In the genomic region with DNA sequence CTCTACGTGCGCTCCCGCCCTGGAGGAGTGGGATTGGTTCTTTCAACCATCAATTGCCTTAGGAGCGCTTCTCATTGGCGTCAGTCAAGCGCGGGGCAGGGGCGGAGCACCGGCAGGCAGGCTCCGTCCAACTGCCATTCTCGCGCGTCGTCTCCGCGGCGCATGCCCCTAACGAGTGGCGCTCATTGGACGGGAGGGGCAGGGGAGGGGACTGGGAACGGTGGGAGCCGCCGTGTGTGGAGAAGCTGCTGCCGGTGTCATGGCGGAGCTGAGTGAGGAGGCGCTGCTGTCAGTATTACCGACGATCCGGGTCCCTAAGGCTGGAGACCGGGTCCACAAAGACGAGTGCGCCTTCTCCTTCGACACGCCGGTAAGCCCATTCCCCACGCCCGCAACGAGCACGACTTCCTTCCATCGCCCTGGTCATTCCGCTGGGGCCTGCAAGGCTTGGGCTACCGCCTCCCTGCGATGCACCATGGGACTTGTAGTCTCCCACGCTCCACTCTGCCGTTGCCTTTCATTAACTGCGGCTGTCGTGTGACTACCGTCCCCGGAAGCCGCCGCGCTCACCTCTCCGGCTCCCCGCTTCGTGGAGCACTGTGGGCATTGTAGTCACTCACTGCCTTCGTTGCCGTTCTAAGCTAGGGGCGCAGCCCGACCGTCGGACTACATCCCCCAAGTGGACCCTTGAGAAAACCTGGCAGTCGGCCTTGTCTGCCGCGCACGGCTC, we compare ENCODE assay signal across 1 cellular context.
TF ChIP-seq lines count a peak whose summit lies in the region.

A gene with protein sequence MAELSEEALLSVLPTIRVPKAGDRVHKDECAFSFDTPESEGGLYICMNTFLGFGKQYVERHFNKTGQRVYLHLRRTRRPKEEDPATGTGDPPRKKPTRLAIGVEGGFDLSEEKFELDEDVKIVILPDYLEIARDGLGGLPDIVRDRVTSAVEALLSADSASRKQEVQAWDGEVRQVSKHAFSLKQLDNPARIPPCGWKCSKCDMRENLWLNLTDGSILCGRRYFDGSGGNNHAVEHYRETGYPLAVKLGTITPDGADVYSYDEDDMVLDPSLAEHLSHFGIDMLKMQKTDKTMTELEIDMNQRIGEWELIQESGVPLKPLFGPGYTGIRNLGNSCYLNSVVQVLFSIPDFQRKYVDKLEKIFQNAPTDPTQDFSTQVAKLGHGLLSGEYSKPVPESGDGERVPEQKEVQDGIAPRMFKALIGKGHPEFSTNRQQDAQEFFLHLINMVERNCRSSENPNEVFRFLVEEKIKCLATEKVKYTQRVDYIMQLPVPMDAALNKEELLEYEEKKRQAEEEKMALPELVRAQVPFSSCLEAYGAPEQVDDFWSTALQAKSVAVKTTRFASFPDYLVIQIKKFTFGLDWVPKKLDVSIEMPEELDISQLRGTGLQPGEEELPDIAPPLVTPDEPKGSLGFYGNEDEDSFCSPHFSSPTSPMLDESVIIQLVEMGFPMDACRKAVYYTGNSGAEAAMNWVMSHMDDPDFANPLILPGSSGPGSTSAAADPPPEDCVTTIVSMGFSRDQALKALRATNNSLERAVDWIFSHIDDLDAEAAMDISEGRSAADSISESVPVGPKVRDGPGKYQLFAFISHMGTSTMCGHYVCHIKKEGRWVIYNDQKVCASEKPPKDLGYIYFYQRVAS (plus strand): TSS at position 230 of the 730 bp plus-strand sequence. CDS start 30 bp downstream, at position 260.

TF ChIP-seq in GM12878, 131 proteins besides CTCF, POLR2A, EP300 and RAD21 (continued from another document and continues in another):
- TF ChIP-seq, protein P1, sequence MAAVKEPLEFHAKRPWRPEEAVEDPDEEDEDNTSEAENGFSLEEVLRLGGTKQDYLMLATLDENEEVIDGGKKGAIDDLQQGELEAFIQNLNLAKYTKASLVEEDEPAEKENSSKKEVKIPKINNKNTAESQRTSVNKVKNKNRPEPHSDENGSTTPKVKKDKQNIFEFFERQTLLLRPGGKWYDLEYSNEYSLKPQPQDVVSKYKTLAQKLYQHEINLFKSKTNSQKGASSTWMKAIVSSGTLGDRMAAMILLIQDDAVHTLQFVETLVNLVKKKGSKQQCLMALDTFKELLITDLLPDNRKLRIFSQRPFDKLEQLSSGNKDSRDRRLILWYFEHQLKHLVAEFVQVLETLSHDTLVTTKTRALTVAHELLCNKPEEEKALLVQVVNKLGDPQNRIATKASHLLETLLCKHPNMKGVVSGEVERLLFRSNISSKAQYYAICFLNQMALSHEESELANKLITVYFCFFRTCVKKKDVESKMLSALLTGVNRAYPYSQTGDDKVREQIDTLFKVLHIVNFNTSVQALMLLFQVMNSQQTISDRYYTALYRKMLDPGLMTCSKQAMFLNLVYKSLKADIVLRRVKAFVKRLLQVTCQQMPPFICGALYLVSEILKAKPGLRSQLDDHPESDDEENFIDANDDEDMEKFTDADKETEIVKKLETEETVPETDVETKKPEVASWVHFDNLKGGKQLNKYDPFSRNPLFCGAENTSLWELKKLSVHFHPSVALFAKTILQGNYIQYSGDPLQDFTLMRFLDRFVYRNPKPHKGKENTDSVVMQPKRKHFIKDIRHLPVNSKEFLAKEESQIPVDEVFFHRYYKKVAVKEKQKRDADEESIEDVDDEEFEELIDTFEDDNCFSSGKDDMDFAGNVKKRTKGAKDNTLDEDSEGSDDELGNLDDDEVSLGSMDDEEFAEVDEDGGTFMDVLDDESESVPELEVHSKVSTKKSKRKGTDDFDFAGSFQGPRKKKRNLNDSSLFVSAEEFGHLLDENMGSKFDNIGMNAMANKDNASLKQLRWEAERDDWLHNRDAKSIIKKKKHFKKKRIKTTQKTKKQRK (IDR thresholded peaks at IDR 0.05; ENCODE audit: low read depth, low read length): peak; percentile 71
- TF ChIP-seq ATF7 (IDR thresholded peaks at IDR 0.05; ENCODE audit: low read depth) (peak; percentile 66), RBBP5 (conservative IDR thresholded peaks at IDR 0.05) (no peak), HDGF (IDR thresholded peaks at IDR 0.05) (peak; percentile 97), SMARCA5 (IDR thresholded peaks at IDR 0.05) (no peak), MYB (IDR thresholded peaks at IDR 0.05; ENCODE audit: borderline replicate concordance, low read depth, low read length) (peak; percentile 28; the same call in 1 of the 2 replicates), JUND (IDR thresholded peaks at IDR 0.05; ENCODE audit: low read depth, low read length) (no peak), LARP7 (IDR thresholded peaks at IDR 0.05) (peak; percentile 91; the same call in 1 of the 2 replicates), IKZF1 (conservative IDR thresholded peaks at IDR 0.05) (peak; percentile 100), SKIL (IDR thresholded peaks at IDR 0.05; ENCODE audit: low read depth, poor library complexity, severe bottlenecking) (no peak), CREM (IDR thresholded peaks at IDR 0.05; ENCODE audit: low read depth) (peak; percentile 99), ETV6 (conservative IDR thresholded peaks at IDR 0.05 in 1 of 2, IDR thresholded peaks at IDR 0.05 in 1 of 2; ENCODE audit: borderline replicate concordance in 1 of 2, low read depth in 1 of 2) (no peak), PAX5 (IDR thresholded peaks at IDR 0.05; ENCODE audit: borderline replicate concordance, low read depth, low read length) (no peak; the same call in 1 of the 2 replicates), BCL3 (IDR thresholded peaks at IDR 0.05; ENCODE audit: borderline replicate concordance, insufficient read depth, low read depth, low read length, poor library complexity, severe bottlenecking) (no peak), SREBF1 (IDR thresholded peaks at IDR 0.05; ENCODE audit: low read length) (peak; percentile 96), SUPT20H (IDR thresholded peaks at IDR 0.05; ENCODE audit: borderline replicate concordance, control insufficient read depth, low read depth, low read length) (no peak), SRF (IDR thresholded peaks at IDR 0.05; ENCODE audit: low read depth in 2 of 2, low read length in 2 of 2) (no peak), RCOR1 (conservative IDR thresholded peaks at IDR 0.05; ENCODE audit: low read depth, low read length) (no peak), PAX8 (IDR thresholded peaks at IDR 0.05) (no peak), E2F8 (IDR thresholded peaks at IDR 0.05; ENCODE audit: low read depth, partially characterized antibody) (peak; percentile 82), NFXL1 (IDR thresholded peaks at IDR 0.05; ENCODE audit: borderline replicate concordance) (no peak), BHLHE40 (IDR thresholded peaks at IDR 0.05; ENCODE audit: borderline replicate concordance in 1 of 2, low read depth in 2 of 2, low read length in 1 of 2) (peak; percentile 32 to 63; a peak in 3 of 4 replicates), DPF2 (IDR thresholded peaks at IDR 0.05) (no peak; the same call in none of the 2 replicates)
- TF ChIP-seq, protein P2, sequence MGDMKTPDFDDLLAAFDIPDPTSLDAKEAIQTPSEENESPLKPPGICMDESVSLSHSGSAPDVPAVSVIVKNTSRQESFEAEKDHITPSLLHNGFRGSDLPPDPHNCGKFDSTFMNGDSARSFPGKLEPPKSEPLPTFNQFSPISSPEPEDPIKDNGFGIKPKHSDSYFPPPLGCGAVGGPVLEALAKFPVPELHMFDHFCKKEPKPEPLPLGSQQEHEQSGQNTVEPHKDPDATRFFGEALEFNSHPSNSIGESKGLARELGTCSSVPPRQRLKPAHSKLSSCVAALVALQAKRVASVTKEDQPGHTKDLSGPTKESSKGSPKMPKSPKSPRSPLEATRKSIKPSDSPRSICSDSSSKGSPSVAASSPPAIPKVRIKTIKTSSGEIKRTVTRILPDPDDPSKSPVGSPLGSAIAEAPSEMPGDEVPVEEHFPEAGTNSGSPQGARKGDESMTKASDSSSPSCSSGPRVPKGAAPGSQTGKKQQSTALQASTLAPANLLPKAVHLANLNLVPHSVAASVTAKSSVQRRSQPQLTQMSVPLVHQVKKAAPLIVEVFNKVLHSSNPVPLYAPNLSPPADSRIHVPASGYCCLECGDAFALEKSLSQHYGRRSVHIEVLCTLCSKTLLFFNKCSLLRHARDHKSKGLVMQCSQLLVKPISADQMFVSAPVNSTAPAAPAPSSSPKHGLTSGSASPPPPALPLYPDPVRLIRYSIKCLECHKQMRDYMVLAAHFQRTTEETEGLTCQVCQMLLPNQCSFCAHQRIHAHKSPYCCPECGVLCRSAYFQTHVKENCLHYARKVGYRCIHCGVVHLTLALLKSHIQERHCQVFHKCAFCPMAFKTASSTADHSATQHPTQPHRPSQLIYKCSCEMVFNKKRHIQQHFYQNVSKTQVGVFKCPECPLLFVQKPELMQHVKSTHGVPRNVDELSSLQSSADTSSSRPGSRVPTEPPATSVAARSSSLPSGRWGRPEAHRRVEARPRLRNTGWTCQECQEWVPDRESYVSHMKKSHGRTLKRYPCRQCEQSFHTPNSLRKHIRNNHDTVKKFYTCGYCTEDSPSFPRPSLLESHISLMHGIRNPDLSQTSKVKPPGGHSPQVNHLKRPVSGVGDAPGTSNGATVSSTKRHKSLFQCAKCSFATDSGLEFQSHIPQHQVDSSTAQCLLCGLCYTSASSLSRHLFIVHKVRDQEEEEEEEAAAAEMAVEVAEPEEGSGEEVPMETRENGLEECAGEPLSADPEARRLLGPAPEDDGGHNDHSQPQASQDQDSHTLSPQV (IDR thresholded peaks at IDR 0.05): no peak
- TF ChIP-seq, protein P3, sequence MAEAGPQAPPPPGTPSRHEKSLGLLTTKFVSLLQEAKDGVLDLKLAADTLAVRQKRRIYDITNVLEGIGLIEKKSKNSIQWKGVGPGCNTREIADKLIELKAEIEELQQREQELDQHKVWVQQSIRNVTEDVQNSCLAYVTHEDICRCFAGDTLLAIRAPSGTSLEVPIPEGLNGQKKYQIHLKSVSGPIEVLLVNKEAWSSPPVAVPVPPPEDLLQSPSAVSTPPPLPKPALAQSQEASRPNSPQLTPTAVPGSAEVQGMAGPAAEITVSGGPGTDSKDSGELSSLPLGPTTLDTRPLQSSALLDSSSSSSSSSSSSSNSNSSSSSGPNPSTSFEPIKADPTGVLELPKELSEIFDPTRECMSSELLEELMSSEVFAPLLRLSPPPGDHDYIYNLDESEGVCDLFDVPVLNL (IDR thresholded peaks at IDR 0.05; ENCODE audit: low read depth, low read length): no peak
- TF ChIP-seq, protein P4, sequence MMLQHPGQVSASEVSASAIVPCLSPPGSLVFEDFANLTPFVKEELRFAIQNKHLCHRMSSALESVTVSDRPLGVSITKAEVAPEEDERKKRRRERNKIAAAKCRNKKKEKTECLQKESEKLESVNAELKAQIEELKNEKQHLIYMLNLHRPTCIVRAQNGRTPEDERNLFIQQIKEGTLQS (IDR thresholded peaks at IDR 0.05; ENCODE audit: borderline replicate concordance, extremely low read depth, low read depth, low read length): peak; percentile 75; the same call in 1 of the 2 replicates
